1 cellular context compared by ENCODE assay signal in the genomic region with DNA sequence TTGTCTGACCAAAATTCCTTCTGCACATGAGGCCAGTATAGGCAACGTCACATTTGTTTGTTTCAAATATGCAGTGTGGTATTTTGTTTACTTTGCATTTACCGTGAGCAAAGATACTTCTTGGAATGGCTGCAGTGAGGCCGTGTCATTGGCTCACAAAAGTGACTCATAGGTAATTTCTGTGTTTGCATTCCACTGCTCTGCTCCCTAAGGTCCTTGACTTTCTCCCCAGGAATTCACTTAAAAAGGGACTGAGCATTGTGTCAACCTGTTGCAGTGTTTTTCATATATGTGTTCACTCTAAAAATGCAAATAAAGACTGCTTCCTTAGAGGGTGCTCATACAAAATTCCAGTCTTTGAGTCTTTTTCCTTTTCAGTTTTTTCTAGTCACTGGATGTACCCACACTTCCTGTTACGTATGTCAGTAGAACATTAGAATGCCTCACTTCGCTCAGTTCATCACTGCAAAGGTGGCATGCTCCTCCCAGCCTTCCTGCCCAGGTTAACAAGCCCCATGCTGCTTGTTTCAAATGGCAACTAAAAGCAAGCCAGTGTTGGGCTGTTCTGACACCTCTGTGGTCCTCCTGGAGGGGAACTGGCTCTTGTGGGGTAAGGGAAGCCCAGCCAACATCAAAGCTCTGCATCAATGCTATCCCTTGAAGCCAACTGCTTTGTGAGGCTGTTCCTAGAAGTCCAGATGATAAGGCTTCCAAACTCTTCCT.
TF ChIP-seq lines count a peak whose summit lies in the region.

No MANE protein-coding gene starts in this region.

TF ChIP-seq in HepG2, 621 proteins besides CTCF, POLR2A, EP300 and RAD21 (continued from another document and continues in another):
- TF ChIP-seq, protein P1, sequence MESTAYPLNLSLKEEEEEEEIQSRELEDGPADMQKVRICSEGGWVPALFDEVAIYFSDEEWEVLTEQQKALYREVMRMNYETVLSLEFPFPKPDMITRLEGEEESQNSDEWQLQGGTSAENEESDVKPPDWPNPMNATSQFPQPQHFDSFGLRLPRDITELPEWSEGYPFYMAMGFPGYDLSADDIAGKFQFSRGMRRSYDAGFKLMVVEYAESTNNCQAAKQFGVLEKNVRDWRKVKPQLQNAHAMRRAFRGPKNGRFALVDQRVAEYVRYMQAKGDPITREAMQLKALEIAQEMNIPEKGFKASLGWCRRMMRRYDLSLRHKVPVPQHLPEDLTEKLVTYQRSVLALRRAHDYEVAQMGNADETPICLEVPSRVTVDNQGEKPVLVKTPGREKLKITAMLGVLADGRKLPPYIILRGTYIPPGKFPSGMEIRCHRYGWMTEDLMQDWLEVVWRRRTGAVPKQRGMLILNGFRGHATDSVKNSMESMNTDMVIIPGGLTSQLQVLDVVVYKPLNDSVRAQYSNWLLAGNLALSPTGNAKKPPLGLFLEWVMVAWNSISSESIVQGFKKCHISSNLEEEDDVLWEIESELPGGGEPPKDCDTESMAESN (CRISPR knock-in tag; conservative IDR thresholded peaks at IDR 0.05) = no peak
- peak; percentile 11; the same call in 1 of the 2 replicates for TF ChIP-seq ZNF224 (CRISPR knock-in tag; IDR thresholded peaks at IDR 0.05)
- TF ChIP-seq, protein P2, sequence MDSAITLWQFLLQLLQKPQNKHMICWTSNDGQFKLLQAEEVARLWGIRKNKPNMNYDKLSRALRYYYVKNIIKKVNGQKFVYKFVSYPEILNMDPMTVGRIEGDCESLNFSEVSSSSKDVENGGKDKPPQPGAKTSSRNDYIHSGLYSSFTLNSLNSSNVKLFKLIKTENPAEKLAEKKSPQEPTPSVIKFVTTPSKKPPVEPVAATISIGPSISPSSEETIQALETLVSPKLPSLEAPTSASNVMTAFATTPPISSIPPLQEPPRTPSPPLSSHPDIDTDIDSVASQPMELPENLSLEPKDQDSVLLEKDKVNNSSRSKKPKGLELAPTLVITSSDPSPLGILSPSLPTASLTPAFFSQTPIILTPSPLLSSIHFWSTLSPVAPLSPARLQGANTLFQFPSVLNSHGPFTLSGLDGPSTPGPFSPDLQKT (CRISPR knock-in tag; IDR thresholded peaks at IDR 0.05; ENCODE audit: borderline replicate concordance) = no peak
- TF ChIP-seq ZNF329 (CRISPR knock-in tag; IDR thresholded peaks at IDR 0.05; ENCODE audit: low read depth) = no peak
- no peak for TF ChIP-seq MAZ (IDR thresholded peaks at IDR 0.05; ENCODE audit: borderline replicate concordance, low read depth, low read length)
- peak; percentile 42; the same call in 1 of the 2 replicates for TF ChIP-seq MAZ (CRISPR knock-in tag; IDR thresholded peaks at IDR 0.05; ENCODE audit: low read depth)
- TF ChIP-seq ZNF605 (CRISPR knock-in tag; IDR thresholded peaks at IDR 0.05) = 0 out of 2 replicates have a peak, but pooled peaks have one; percentile 45
- TF ChIP-seq, protein P3, sequence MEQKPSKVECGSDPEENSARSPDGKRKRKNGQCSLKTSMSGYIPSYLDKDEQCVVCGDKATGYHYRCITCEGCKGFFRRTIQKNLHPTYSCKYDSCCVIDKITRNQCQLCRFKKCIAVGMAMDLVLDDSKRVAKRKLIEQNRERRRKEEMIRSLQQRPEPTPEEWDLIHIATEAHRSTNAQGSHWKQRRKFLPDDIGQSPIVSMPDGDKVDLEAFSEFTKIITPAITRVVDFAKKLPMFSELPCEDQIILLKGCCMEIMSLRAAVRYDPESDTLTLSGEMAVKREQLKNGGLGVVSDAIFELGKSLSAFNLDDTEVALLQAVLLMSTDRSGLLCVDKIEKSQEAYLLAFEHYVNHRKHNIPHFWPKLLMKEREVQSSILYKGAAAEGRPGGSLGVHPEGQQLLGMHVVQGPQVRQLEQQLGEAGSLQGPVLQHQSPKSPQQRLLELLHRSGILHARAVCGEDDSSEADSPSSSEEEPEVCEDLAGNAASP (CRISPR knock-in tag; IDR thresholded peaks at IDR 0.05; ENCODE audit: borderline replicate concordance) = peak; percentile 69
- TF ChIP-seq CBX2 (IDR thresholded peaks at IDR 0.05; ENCODE audit: low read depth, low read length) = no peak
- no peak for TF ChIP-seq CBX2 (CRISPR knock-in tag; IDR thresholded peaks at IDR 0.05; ENCODE audit: low read depth)
- TF ChIP-seq, protein P4, sequence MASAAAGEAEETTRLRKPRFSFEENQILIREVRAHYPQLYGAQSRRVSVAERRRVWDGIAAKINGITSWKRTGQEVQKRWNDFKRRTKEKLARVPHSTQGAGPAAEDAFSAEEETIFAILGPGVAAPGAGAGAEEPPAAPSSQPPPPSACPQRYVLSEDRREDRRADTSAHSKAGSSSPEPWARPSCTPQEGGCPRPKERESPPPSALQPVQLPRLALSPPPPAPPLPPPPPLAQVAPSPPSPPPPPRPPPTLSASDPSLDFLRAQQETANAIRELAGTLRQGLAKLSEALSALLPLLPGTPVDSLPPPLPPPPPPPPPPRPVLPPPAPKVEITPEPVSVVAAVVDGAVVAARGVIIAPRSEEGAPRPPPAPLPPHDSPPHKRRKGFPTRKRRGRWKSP (CRISPR knock-in tag; IDR thresholded peaks at IDR 0.05) = 0 out of 2 replicates have a peak, but pooled peaks have one; percentile 40
- TF ChIP-seq JUND (CRISPR knock-in tag; IDR thresholded peaks at IDR 0.05) = peak; percentile 91
- TF ChIP-seq YEATS2 (CRISPR knock-in tag; IDR thresholded peaks at IDR 0.05; ENCODE audit: borderline replicate concordance) = peak; percentile 35; the same call in 1 of the 2 replicates
- TF ChIP-seq ZNF792 (CRISPR knock-in tag; IDR thresholded peaks at IDR 0.05) = peak; percentile 83; the same call in 1 of the 2 replicates
- no peak for TF ChIP-seq NFE2L1 (CRISPR knock-in tag; IDR thresholded peaks at IDR 0.05; ENCODE audit: borderline replicate concordance)
- no peak for TF ChIP-seq ZNF891 (CRISPR knock-in tag; IDR thresholded peaks at IDR 0.05)
- TF ChIP-seq HNF4G (IDR thresholded peaks at IDR 0.05; ENCODE audit: borderline replicate concordance, low read depth, low read length) = peak; percentile 32; the same call in 1 of the 2 replicates
- TF ChIP-seq HNF4G (CRISPR knock-in tag; IDR thresholded peaks at IDR 0.05; ENCODE audit: borderline replicate concordance, low read depth) = no peak
- TF ChIP-seq, protein P5, sequence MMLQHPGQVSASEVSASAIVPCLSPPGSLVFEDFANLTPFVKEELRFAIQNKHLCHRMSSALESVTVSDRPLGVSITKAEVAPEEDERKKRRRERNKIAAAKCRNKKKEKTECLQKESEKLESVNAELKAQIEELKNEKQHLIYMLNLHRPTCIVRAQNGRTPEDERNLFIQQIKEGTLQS (CRISPR knock-in tag; IDR thresholded peaks at IDR 0.05) = peak; percentile 84
- no peak for TF ChIP-seq ZNF550 (CRISPR knock-in tag; IDR thresholded peaks at IDR 0.05; ENCODE audit: borderline replicate concordance)
- TF ChIP-seq MXI1 (IDR thresholded peaks at IDR 0.05; ENCODE audit: borderline replicate concordance, low read depth, low read length) = peak; percentile 51; the same call in 1 of the 3 replicates
- TF ChIP-seq, protein P6, sequence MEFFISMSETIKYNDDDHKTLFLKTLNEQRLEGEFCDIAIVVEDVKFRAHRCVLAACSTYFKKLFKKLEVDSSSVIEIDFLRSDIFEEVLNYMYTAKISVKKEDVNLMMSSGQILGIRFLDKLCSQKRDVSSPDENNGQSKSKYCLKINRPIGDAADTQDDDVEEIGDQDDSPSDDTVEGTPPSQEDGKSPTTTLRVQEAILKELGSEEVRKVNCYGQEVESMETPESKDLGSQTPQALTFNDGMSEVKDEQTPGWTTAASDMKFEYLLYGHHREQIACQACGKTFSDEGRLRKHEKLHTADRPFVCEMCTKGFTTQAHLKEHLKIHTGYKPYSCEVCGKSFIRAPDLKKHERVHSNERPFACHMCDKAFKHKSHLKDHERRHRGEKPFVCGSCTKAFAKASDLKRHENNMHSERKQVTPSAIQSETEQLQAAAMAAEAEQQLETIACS (CRISPR knock-in tag; IDR thresholded peaks at IDR 0.05) = no peak
- no peak for TF ChIP-seq ZNF674 (CRISPR knock-in tag; IDR thresholded peaks at IDR 0.05; ENCODE audit: low read depth)
- no peak for TF ChIP-seq ZNF557 (CRISPR knock-in tag; IDR thresholded peaks at IDR 0.05)
- TF ChIP-seq, protein P7, sequence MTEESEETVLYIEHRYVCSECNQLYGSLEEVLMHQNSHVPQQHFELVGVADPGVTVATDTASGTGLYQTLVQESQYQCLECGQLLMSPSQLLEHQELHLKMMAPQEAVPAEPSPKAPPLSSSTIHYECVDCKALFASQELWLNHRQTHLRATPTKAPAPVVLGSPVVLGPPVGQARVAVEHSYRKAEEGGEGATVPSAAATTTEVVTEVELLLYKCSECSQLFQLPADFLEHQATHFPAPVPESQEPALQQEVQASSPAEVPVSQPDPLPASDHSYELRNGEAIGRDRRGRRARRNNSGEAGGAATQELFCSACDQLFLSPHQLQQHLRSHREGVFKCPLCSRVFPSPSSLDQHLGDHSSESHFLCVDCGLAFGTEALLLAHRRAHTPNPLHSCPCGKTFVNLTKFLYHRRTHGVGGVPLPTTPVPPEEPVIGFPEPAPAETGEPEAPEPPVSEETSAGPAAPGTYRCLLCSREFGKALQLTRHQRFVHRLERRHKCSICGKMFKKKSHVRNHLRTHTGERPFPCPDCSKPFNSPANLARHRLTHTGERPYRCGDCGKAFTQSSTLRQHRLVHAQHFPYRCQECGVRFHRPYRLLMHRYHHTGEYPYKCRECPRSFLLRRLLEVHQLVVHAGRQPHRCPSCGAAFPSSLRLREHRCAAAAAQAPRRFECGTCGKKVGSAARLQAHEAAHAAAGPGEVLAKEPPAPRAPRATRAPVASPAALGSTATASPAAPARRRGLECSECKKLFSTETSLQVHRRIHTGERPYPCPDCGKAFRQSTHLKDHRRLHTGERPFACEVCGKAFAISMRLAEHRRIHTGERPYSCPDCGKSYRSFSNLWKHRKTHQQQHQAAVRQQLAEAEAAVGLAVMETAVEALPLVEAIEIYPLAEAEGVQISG (CRISPR knock-in tag; IDR thresholded peaks at IDR 0.05) = peak; percentile 57
- no peak for TF ChIP-seq ZNF33A (CRISPR knock-in tag; IDR thresholded peaks at IDR 0.05; ENCODE audit: borderline replicate concordance)
- TF ChIP-seq MEIS1 (CRISPR knock-in tag; IDR thresholded peaks at IDR 0.05; ENCODE audit: borderline replicate concordance) = no peak
- TF ChIP-seq ZNF160 (CRISPR knock-in tag; IDR thresholded peaks at IDR 0.05) = no peak
- TF ChIP-seq NFKB2 (CRISPR knock-in tag; IDR thresholded peaks at IDR 0.05; ENCODE audit: borderline replicate concordance) = no peak
- no peak for TF ChIP-seq ZNF761 (CRISPR knock-in tag; conservative IDR thresholded peaks at IDR 0.05)
- TF ChIP-seq, protein P8, sequence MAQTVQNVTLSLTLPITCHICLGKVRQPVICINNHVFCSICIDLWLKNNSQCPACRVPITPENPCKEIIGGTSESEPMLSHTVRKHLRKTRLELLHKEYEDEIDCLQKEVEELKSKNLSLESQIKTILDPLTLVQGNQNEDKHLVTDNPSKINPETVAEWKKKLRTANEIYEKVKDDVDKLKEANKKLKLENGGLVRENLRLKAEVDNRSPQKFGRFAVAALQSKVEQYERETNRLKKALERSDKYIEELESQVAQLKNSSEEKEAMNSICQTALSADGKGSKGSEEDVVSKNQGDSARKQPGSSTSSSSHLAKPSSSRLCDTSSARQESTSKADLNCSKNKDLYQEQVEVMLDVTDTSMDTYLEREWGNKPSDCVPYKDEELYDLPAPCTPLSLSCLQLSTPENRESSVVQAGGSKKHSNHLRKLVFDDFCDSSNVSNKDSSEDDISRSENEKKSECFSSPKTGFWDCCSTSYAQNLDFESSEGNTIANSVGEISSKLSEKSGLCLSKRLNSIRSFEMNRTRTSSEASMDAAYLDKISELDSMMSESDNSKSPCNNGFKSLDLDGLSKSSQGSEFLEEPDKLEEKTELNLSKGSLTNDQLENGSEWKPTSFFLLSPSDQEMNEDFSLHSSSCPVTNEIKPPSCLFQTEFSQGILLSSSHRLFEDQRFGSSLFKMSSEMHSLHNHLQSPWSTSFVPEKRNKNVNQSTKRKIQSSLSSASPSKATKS (CRISPR knock-in tag; IDR thresholded peaks at IDR 0.05) = no peak
- TF ChIP-seq, protein P9, sequence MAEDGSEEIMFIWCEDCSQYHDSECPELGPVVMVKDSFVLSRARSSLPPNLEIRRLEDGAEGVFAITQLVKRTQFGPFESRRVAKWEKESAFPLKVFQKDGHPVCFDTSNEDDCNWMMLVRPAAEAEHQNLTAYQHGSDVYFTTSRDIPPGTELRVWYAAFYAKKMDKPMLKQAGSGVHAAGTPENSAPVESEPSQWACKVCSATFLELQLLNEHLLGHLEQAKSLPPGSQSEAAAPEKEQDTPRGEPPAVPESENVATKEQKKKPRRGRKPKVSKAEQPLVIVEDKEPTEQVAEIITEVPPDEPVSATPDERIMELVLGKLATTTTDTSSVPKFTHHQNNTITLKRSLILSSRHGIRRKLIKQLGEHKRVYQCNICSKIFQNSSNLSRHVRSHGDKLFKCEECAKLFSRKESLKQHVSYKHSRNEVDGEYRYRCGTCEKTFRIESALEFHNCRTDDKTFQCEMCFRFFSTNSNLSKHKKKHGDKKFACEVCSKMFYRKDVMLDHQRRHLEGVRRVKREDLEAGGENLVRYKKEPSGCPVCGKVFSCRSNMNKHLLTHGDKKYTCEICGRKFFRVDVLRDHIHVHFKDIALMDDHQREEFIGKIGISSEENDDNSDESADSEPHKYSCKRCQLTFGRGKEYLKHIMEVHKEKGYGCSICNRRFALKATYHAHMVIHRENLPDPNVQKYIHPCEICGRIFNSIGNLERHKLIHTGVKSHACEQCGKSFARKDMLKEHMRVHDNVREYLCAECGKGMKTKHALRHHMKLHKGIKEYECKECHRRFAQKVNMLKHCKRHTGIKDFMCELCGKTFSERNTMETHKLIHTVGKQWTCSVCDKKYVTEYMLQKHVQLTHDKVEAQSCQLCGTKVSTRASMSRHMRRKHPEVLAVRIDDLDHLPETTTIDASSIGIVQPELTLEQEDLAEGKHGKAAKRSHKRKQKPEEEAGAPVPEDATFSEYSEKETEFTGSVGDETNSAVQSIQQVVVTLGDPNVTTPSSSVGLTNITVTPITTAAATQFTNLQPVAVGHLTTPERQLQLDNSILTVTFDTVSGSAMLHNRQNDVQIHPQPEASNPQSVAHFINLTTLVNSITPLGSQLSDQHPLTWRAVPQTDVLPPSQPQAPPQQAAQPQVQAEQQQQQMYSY (CRISPR knock-in tag; IDR thresholded peaks at IDR 0.05) = no peak
- TF ChIP-seq CREM (IDR thresholded peaks at IDR 0.05) = peak; percentile 83
- no peak for TF ChIP-seq CREM (CRISPR knock-in tag; IDR thresholded peaks at IDR 0.05)
- TF ChIP-seq SATB2 (CRISPR knock-in tag; IDR thresholded peaks at IDR 0.05) = no peak
- peak; percentile 79 for TF ChIP-seq KAT8 (CRISPR knock-in tag; IDR thresholded peaks at IDR 0.05)
- TF ChIP-seq MEF2D (CRISPR knock-in tag; IDR thresholded peaks at IDR 0.05) = peak; percentile 56
- no peak for TF ChIP-seq NR3C1 (CRISPR knock-in tag; IDR thresholded peaks at IDR 0.05)
- no peak for TF ChIP-seq PHB2 (IDR thresholded peaks at IDR 0.05; ENCODE audit: partially characterized antibody)
- peak; percentile 96 for TF ChIP-seq FOXP1 (IDR thresholded peaks at IDR 0.05)
- TF ChIP-seq FOXP1 (CRISPR knock-in tag; IDR thresholded peaks at IDR 0.05) = peak; percentile 97
- peak; percentile 54; the same call in 1 of the 2 replicates for TF ChIP-seq KMT2B (CRISPR knock-in tag; IDR thresholded peaks at IDR 0.05)
- TF ChIP-seq JUN (CRISPR knock-in tag; IDR thresholded peaks at IDR 0.05) = peak; percentile 96
- TF ChIP-seq REPIN1 (CRISPR knock-in tag; IDR thresholded peaks at IDR 0.05; ENCODE audit: borderline replicate concordance, low read depth) = 0 out of 2 replicates have a peak, but pooled peaks have one; percentile 22
- TF ChIP-seq KDM4B (CRISPR knock-in tag; IDR thresholded peaks at IDR 0.05) = peak; percentile 45; the same call in 1 of the 2 replicates
- no peak; the same call in 1 of the 2 replicates for TF ChIP-seq GFI1 (CRISPR knock-in tag; IDR thresholded peaks at IDR 0.05; ENCODE audit: borderline replicate concordance)
